Comparison of ENCODE assay signal across 21 cellular contexts in genomic region chr1:186845581-186846210, GRCh38. TPM values are rescaled to one million over a fixed set of nuclear protein-coding genes. Genes with fewer than 3 reads are reported as not detected.
DNase-seq lines count a peak whose midpoint lies in the region; ATAC-seq, FAIRE-seq and TF ChIP-seq lines count a peak whose summit lies in the region.
"Had no signal": no experiment of that assay in that cellular context is flagged by ENCODE, and none has a peak within 500 bp of the region (broad histone marks: within the 10 kb centered on the region; RNA-seq: fewer than 3 reads in every experiment).

No MANE protein-coding gene starts in this region.

- no peak for TF ChIP-seq CTCF in dorsolateral prefrontal cortex (IDR thresholded peaks at IDR 0.05 in 54 of 56, conservative IDR thresholded peaks at IDR 0.05 in 2 of 56; ENCODE audit: low read depth in 1 of 56, partially characterized antibody in 56 of 56)

- peak overlapping the region in 42 of 59 donors; percentile 0 to 70 (median 46) for H3K27ac ChIP-seq in dorsolateral prefrontal cortex
- H3K27ac ChIP-seq: PC-9, suprapubic skin had no signal

- H3K36me3 Mint-ChIP-seq in stimulated activated naive B cell treated with anti-CD40 and anti-IgM and Interleukin-4, amounts not matched to agents 10 μg/mL and 1 μg/mL and 100 μg/mL, for 72 hours = no peaks in the 10 kb centered on the region
- H3K36me3 Mint-ChIP-seq: mesothelial cell of epicardium had no signal

- DNase-seq in GM18507 (ENCODE audit: extremely low spot score, insufficient read length, low read depth) (no peak), MV-4-11 (lab: John Stamatoyannopoulos, UW) (peak; percentile 79), dorsolateral prefrontal cortex (no peak), NCI-H1105 treated with DMSO at 0.1 percent for 48 hours (lab: John Stamatoyannopoulos, UW) (no peak), islet precursor cell (no peak)
- DNase-seq in stimulated activated naive B cell treated with anti-CD40 and anti-IgM and Interleukin-4, amounts not matched to agents 10 μg/mL and 1 μg/mL and 100 μg/mL, for 72 hours = no peak
- no peak for DNase-seq in stimulated activated CD8-positive, alpha-beta memory T cell treated with anti-CD3 and anti-CD28 coated beads, Interleukin-4, amount 100 ng/mL, for 48 hours
- DNase-seq: activated CD4-positive, alpha-beta T cell treated with anti-CD3 and anti-CD28 coated beads for 48 hours; activated CD8-positive, alpha-beta memory T cell treated with anti-CD3 and anti-CD28 coated beads, Interleukin-2, amount 50 U/mL, for 4 hours; aorta; GF-D8; NCI-H2029 treated with DMSO at 0.1 percent for 48 hours; NCI-H524; PC-9; retina had no signal

- peak overlapping the region in 5 of 59 donors; percentile 0 to 17 (median 5) for H3K4me3 ChIP-seq in dorsolateral prefrontal cortex
- H3K4me3 ChIP-seq: PC-9, suprapubic skin had no signal

- FAIRE-seq in GM18507 (lab: Jason Lieb, UNC) = peak; percentile 53
- FAIRE-seq: D721Med, GM12891 had no signal

- no peaks in the 10 kb centered on the region for H3K9me3 Mint-ChIP-seq in stimulated activated naive B cell treated with anti-CD40 and anti-IgM and Interleukin-4, amounts not matched to agents 10 μg/mL and 1 μg/mL and 100 μg/mL, for 72 hours
- H3K9me3 Mint-ChIP-seq: mesothelial cell of epicardium, neural crest cell had no signal

- peak; percentile 26 to 27 for ATAC-seq in stimulated activated naive B cell treated with anti-CD40 and anti-IgM and Interleukin-4, amounts not matched to agents 10 μg/mL and 1 μg/mL and 100 μg/mL, for 72 hours (replicated peaks)

- H3K27me3 ChIP-seq in dorsolateral prefrontal cortex = no peaks in the 10 kb centered on the region
- H3K27me3 ChIP-seq: suprapubic skin had no signal

- peaks cover 15 to 19% of the 10 kb centered on the region in 2 donors for H3K4me1 Mint-ChIP-seq in stimulated activated naive B cell treated with anti-CD40 and anti-IgM and Interleukin-4, amounts not matched to agents 10 μg/mL and 1 μg/mL and 100 μg/mL, for 72 hours
- H3K4me1 Mint-ChIP-seq: B cell had no signal

- no peak overlapping the region for H3K4me3 Mint-ChIP-seq in stimulated activated naive B cell treated with anti-CD40 and anti-IgM and Interleukin-4, amounts not matched to agents 10 μg/mL and 1 μg/mL and 100 μg/mL, for 72 hours
- H3K4me3 Mint-ChIP-seq: B cell, mesothelial cell of epicardium, neural crest cell had no signal

- H3K27ac Mint-ChIP-seq in stimulated activated naive B cell treated with anti-CD40 and anti-IgM and Interleukin-4, amounts not matched to agents 10 μg/mL and 1 μg/mL and 100 μg/mL, for 72 hours = no peak overlapping the region
- H3K27ac Mint-ChIP-seq: B cell, mesothelial cell of epicardium had no signal

- peaks cover 0 to 8% of the 10 kb centered on the region in 2 donors for H3K27me3 Mint-ChIP-seq in stimulated activated naive B cell treated with anti-CD40 and anti-IgM and Interleukin-4, amounts not matched to agents 10 μg/mL and 1 μg/mL and 100 μg/mL, for 72 hours
- H3K27me3 Mint-ChIP-seq: B cell had no signal

- intact Hi-C loops in dorsolateral prefrontal cortex (cut with DNase I) = no loop called here

RNA-seq across cellular contexts. Expression of gene PLA2G4A, which starts 16.9 kb away (rescaled TPM):
- 10 to 100 TPM in 1 of 120 experiments, 1 to 10 TPM in 119; 1.6 to 10.6 (median 4.6) TPM for total RNA-seq in dorsolateral prefrontal cortex
